5 cellular contexts compared by ENCODE assay signal in the genomic region with DNA sequence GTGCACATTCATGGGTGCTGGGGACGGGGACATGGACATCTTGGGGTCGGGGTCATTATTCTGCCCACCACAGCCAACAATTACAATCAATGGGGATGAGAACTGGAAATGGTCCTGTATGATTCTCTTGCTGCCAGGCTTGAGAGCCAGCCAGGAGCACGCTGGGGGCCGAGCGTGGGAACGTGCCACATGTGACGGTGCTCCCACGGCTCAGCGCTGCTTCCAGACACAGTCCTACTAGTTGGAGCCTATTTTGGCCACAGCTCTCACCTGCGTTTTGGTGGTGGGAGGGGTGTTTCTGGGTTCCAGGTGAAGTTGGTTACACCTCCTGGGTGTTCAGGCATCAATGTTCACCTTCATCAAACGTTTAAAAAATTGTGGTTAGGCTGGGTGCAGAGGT. TPM values are rescaled to one million over a fixed set of nuclear protein-coding genes. Genes with fewer than 3 reads are reported as not detected.
"Had no signal": no experiment of that assay in that cellular context is flagged by ENCODE, and none has a peak within 500 bp of the region (broad histone marks: within the 10 kb centered on the region; RNA-seq: fewer than 3 reads in every experiment).

No MANE protein-coding gene starts in this region.

RNA-seq across cellular contexts. Expression of a gene that starts 19.5 kb away (rescaled TPM):
- total RNA-seq: HT-29, HT1080, IMR-90, K562 had no signal
- polyA plus RNA-seq: IgD-negative memory B cell, IMR-90, K562 had no signal
